In the genomic region with DNA sequence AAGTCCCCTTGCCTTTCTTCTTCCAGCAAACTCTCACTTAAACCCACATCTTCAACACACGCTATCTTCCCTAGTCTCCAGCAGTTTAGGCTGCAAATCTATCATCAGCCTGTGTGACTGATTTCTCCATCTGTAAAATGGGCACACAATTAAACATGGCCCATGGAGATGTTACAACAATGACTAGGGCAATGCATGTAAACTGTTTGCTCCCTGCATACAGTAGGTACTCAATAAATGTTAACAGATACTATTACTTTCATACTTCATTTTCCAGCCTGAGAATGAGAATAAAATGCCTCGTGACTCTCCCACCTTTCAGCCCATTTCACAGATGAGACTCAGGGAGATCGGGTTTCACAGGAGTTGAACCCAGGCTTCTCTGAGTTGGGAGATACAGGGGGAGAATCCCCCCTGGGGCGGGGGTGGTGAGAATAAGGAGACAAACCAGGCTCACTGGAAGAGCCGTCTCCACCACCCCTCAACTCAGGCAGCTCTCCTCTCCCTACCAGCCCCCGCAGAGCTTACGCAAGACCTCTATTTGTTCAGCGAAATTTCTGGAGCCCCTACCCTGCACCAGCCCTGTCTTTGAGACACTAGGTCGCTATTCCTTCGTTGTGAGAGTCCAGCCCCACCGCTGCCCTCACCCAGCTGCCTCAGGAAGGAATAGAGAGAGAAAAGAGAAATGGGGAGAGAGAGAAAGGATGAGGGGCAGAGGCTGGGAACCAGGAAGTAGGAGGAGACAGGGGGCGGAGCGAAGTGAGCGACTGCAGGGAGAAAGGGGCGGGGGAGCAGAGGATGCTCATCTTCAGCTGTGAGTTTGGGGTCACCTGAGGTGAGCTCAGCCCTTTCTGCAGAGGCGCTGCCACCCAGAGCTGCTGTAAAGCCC, we compare ENCODE assay signal across 8 cellular contexts. TPM values are rescaled to one million over a fixed set of nuclear protein-coding genes. Genes with fewer than 3 reads are reported as not detected.
DNase-seq lines count a peak whose midpoint lies in the region; ATAC-seq and TF ChIP-seq lines count a peak whose summit lies in the region.

No MANE protein-coding gene starts in this region.

- H3K27me3 Mint-ChIP-seq in CD8-positive, alpha-beta T cell (ENCODE audit: low read depth): no peaks in the 10 kb centered on the region

- H3K27ac Mint-ChIP-seq in CD8-positive, alpha-beta T cell: peak overlapping the region; percentile 91

- H3K36me3 ChIP-seq in CD8-positive, alpha-beta T cell (ENCODE audit: insufficient read depth, low read length): no peaks in the 10 kb centered on the region

- peaks cover 18% of the 10 kb centered on the region for H3K4me1 ChIP-seq in CD8-positive, alpha-beta T cell (ENCODE audit: insufficient read depth, low read length)

- intact Hi-C loops in CD8-positive, alpha-beta T cell (cut with DNase I, micrococcal nuclease): loop anchor here (2.0 to 5.0 kb wide), 3 partner anchors 18 to 52 kb away; a partner anchor contains a TSS

- H3K4me1 Mint-ChIP-seq in CD8-positive, alpha-beta T cell (ENCODE audit: low read depth): peaks cover 19% of the 10 kb centered on the region

- no peak for TF ChIP-seq CTCF in CD8-positive, alpha-beta T cell (IDR thresholded peaks at IDR 0.05)
- no peak for TF ChIP-seq CTCF in fibroblast of pulmonary artery (IDR thresholded peaks at IDR 0.05; ENCODE audit: low read length, missing control alignments)

- CTCF ChIA-PET in CD8-positive, alpha-beta T cell (lab: Charles Lee): interaction anchor here (0.9 to 2.6 kb wide), 6 partner anchors 10 to 86 kb away, joined by 3 to 7 read pairs (median 4); no protein-coding TSS in a partner anchor

- peak overlapping the region; percentile 20 for H3K4me3 ChIP-seq in CD8-positive, alpha-beta T cell (ENCODE audit: low read depth, low read length)
- no peak overlapping the region for H3K4me3 ChIP-seq in fibroblast of pulmonary artery (replicated peaks; ENCODE audit: low read depth, low read length)

- peak overlapping the region; percentile 70 for H3K4me3 Mint-ChIP-seq in CD8-positive, alpha-beta T cell

- peak overlapping the region; percentile 46 for H3K27ac ChIP-seq in CD8-positive, alpha-beta T cell (ENCODE audit: low read depth, low read length)

- DNase-seq in CD8-positive, alpha-beta T cell: peak; percentile 35 to 83 (median 69)
- DNase-seq in NCI-H2171 (lab: John Stamatoyannopoulos, UW): peak; percentile 17
- DNase-seq in activated CD8-positive, alpha-beta memory T cell treated with anti-CD3 and anti-CD28 coated beads for 24 hours: peak; percentile 82
- peak; percentile 61 for DNase-seq in fibroblast of pulmonary artery (ENCODE audit: low read depth)
- DNase-seq in putamen (ENCODE audit: low spot score): peak; percentile 60
- DNase-seq in DMS79 (lab: John Stamatoyannopoulos, UW): no peak
- DNase-seq in SW 1271 (lab: John Stamatoyannopoulos, UW): no peak

- POLR2A ChIA-PET in CD8-positive, alpha-beta T cell (lab: Charles Lee): interaction anchor here (0.6 to 1.9 kb wide), 6 partner anchors 15 to 1890 kb away, joined by 3 to 5 read pairs (median 4); a partner anchor contains a TSS

- no peaks in the 10 kb centered on the region for H3K27me3 ChIP-seq in CD8-positive, alpha-beta T cell (ENCODE audit: insufficient read depth, low read length)

- H3K36me3 Mint-ChIP-seq in CD8-positive, alpha-beta T cell: no peaks in the 10 kb centered on the region

- no peaks in the 10 kb centered on the region for H3K9me3 ChIP-seq in CD8-positive, alpha-beta T cell (ENCODE audit: low read length)

- peak; percentile 93 for ATAC-seq in CD8-positive, alpha-beta T cell
- ATAC-seq in HG03039 (IDR thresholded peaks at IDR 0.05; ENCODE audit: unreplicated experiment): no peak

- no peaks in the 10 kb centered on the region for H3K9me3 Mint-ChIP-seq in CD8-positive, alpha-beta T cell

RNA-seq across cellular contexts. Expression of a gene that starts 42.1 kb away (rescaled TPM):
- total RNA-seq in CD8-positive, alpha-beta T cell: under 1 TPM; 0.50 to 0.84 TPM

RNA-seq across cellular contexts. Expression of a gene that starts 50.6 kb away (rescaled TPM):
- total RNA-seq in CD8-positive, alpha-beta T cell: 10 to 100 TPM; 15.9 to 18.3 TPM

Comparison
In these comparisons a context has a peak if more than half of its experiments do, and no peak if none do; other contexts are left out.
1. DNase-seq: peak in CD8-positive, alpha-beta T cell (7 of 7), NCI-H2171 (single experiment), activated CD8-positive, alpha-beta memory T cell treated with anti-CD3 and anti-CD28 coated beads for 24 hours (single experiment), fibroblast of pulmonary artery (single experiment) and putamen (single experiment); none in DMS79 (single experiment) and SW 1271 (0 of 2).